ENCODE assay signal across 8 cellular contexts in genomic region chr19:36528194-36528920, GRCh38. TPM values are rescaled to one million over a fixed set of nuclear protein-coding genes. Genes with fewer than 3 reads are reported as not detected.
DNase-seq lines count a peak whose midpoint lies in the region; ATAC-seq and TF ChIP-seq lines count a peak whose summit lies in the region.

ZNF260 (minus strand) TSS chr19:36528271; CDS start chr19:36515238, 13,033 bp downstream.

- ATAC-seq in HG02884 (IDR thresholded peaks at IDR 0.05; ENCODE audit: unreplicated experiment): peak; percentile 84

- DNase-seq in GM13977 (ENCODE audit: low spot score) (peak; percentile 90), NCI-H187 (lab: John Stamatoyannopoulos, UW) (peak; percentile 96 to 99), T-helper 2 cell (peak; percentile 80 to 93 (median 86)), anterior cingulate cortex (lab: John Stamatoyannopoulos, UW) (peak; percentile 78 to 98 (median 95)), right atrium auricular region (ENCODE audit: low spot score) (peak; percentile 97), prostate gland (ENCODE audit: low spot score) (peak; percentile 96)

- H3K27ac ChIP-seq in right atrium auricular region (peak within 1 kb of the TSS; percentile 94 to 95), prostate gland (peak within 1 kb of the TSS; percentile 94 to 96), urinary bladder (ENCODE audit: low read depth) (peak within 1 kb of the TSS; percentile 94)

- in situ Hi-C loops in GM13977 (cut with MboI; ENCODE audit: low pct_unique_long_range_greater_than_20kb, low sequenced_read_pairs, unreplicated experiment): no loop called here

- intact Hi-C loops in prostate gland (cut with DNase I): loop anchor here (2.0 kb wide), 1 partner anchor 40 kb away; the partner anchor contains the start of gene ZNF566

- H3K4me3 ChIP-seq in right atrium auricular region (peak within 1 kb of the TSS; percentile 76 to 89), prostate gland (peak within 1 kb of the TSS; percentile 67 to 76), urinary bladder (ENCODE audit: low read depth, low read length) (peak within 1 kb of the TSS; percentile 65)

- WGBS in prostate gland: under 1% methylated on average over 55 of the region's 55 CpGs
- under 1% methylated on average over 55 of the region's 55 CpGs for WGBS in urinary bladder

- H3K4me1 ChIP-seq in right atrium auricular region (peaks cover 0 to 18% of the 10 kb centered on the region in 2 donors), prostate gland (replicated peaks) (no peaks in the 10 kb centered on the region), urinary bladder (ENCODE audit: insufficient read depth) (peaks cover 2% of the 10 kb centered on the region)

- H3K27me3 ChIP-seq in right atrium auricular region (no peaks in the 10 kb centered on the region), prostate gland (replicated peaks; ENCODE audit: insufficient read depth) (no peaks in the 10 kb centered on the region)

- no peak for TF ChIP-seq CTCF in GM13977 (IDR thresholded peaks at IDR 0.05; ENCODE audit: extremely low read depth, insufficient read depth, missing control alignments)
- no peak for TF ChIP-seq CTCF in right atrium auricular region (IDR thresholded peaks at IDR 0.05)
- no peak for TF ChIP-seq CTCF in prostate gland (IDR thresholded peaks at IDR 0.05)

- peak; percentile 26 for TF ChIP-seq POLR2A in prostate gland (IDR thresholded peaks at IDR 0.05)

- H3K9me3 ChIP-seq in right atrium auricular region: peaks cover 10 to 56% of the 10 kb centered on the region in 2 donors
- no peaks in the 10 kb centered on the region for H3K9me3 ChIP-seq in prostate gland

- H3K36me3 ChIP-seq in right atrium auricular region (peaks cover 21% of the 10 kb centered on the region), prostate gland (no peaks in the 10 kb centered on the region), urinary bladder (ENCODE audit: insufficient read depth) (no peaks in the 10 kb centered on the region)

RNA-seq across cellular contexts. Expression of gene ZNF260, which starts in this region (rescaled TPM):
- total RNA-seq in right atrium auricular region: 1 to 10 TPM; 5.2 to 9.6 TPM
- total RNA-seq in prostate gland: 10 to 100 TPM in 1 of 2 donors, 1 to 10 TPM in 1; 6.2 to 11.9 TPM
- total RNA-seq in urinary bladder: 52.5 TPM
- 5.7 TPM for polyA plus RNA-seq in urinary bladder

Comparison
In these comparisons a context has a peak if more than half of its experiments do, and no peak if none do; other contexts are left out.
1. Peak in every context shown above with its lines: DNase-seq, ATAC-seq, H3K4me3 ChIP-seq and H3K27ac ChIP-seq.